In genomic region chr18:58928401-58928800, GRCh38 we compare ENCODE assay signal across 1 cellular context.
TF ChIP-seq lines count a peak whose summit lies in the region.

No MANE protein-coding gene starts in this region.

TF ChIP-seq in H1, 55 proteins besides CTCF, POLR2A, EP300 and RAD21:
- TF ChIP-seq, protein P1, sequence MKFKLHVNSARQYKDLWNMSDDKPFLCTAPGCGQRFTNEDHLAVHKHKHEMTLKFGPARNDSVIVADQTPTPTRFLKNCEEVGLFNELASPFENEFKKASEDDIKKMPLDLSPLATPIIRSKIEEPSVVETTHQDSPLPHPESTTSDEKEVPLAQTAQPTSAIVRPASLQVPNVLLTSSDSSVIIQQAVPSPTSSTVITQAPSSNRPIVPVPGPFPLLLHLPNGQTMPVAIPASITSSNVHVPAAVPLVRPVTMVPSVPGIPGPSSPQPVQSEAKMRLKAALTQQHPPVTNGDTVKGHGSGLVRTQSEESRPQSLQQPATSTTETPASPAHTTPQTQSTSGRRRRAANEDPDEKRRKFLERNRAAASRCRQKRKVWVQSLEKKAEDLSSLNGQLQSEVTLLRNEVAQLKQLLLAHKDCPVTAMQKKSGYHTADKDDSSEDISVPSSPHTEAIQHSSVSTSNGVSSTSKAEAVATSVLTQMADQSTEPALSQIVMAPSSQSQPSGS (IDR thresholded peaks at IDR 0.05; ENCODE audit: low read length) = no peak
- TF ChIP-seq NANOG (IDR thresholded peaks at IDR 0.05; ENCODE audit: insufficient read depth, low read depth, low read length, poor library complexity, severe bottlenecking) (no peak), ASH2L (IDR thresholded peaks at IDR 0.05; ENCODE audit: low read length) (no peak), BACH1 (IDR thresholded peaks at IDR 0.05; ENCODE audit: low read length) (no peak), FOSL1 (IDR thresholded peaks at IDR 0.05; ENCODE audit: insufficient read depth, low read depth, low read length) (no peak), KDM5A (IDR thresholded peaks at IDR 0.05; ENCODE audit: low read length) (no peak), KDM1A (IDR thresholded peaks at IDR 0.05; ENCODE audit: borderline replicate concordance, low read length) (no peak), YY1 (IDR thresholded peaks at IDR 0.05; ENCODE audit: low read depth, low read length) (no peak), RNF2 (IDR thresholded peaks at IDR 0.05; ENCODE audit: borderline replicate concordance, low read depth, low read length, missing control alignments, poor library complexity, severe bottlenecking) (no peak), JUN (IDR thresholded peaks at IDR 0.05; ENCODE audit: low read depth, low read length) (no peak), SP4 (IDR thresholded peaks at IDR 0.05; ENCODE audit: low read length) (no peak), CBX8 (IDR thresholded peaks at IDR 0.05; ENCODE audit: borderline replicate concordance, low read depth, low read length) (no peak), SIX5 (IDR thresholded peaks at IDR 0.05; ENCODE audit: low read depth, low read length) (no peak), SUZ12 (IDR thresholded peaks at IDR 0.05; ENCODE audit: low read length) (no peak)
- TF ChIP-seq, protein P2, sequence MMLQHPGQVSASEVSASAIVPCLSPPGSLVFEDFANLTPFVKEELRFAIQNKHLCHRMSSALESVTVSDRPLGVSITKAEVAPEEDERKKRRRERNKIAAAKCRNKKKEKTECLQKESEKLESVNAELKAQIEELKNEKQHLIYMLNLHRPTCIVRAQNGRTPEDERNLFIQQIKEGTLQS (IDR thresholded peaks at IDR 0.05; ENCODE audit: insufficient read depth, low read depth, low read length) = no peak
